Comparison of ENCODE assay signal across 23 cellular contexts in genomic region chr17:21016826-21017225, GRCh38. TPM values are rescaled to one million over a fixed set of nuclear protein-coding genes. Genes with fewer than 3 reads are reported as not detected.
DNase-seq lines count a peak whose midpoint lies in the region; ATAC-seq, FAIRE-seq and TF ChIP-seq lines count a peak whose summit lies in the region.
"Had no signal": no experiment of that assay in that cellular context is flagged by ENCODE, and none has a peak within 500 bp of the region (broad histone marks: within the 10 kb centered on the region; RNA-seq: fewer than 3 reads in every experiment).

No MANE protein-coding gene starts in this region.

- no peaks in the 10 kb centered on the region for H3K9me3 Mint-ChIP-seq in activated T-cell treated with anti-CD3 and anti-CD28 coated beads, Interleukin-2, amount 50 U/mL, for 24 hours
- H3K9me3 Mint-ChIP-seq in activated T-cell treated with anti-CD3 and anti-CD28 coated beads, Interleukin-2, amount 50 U/mL, for 4 hours, result no peaks in the 10 kb centered on the region
- H3K9me3 Mint-ChIP-seq in endodermal cell, result no peaks in the 10 kb centered on the region
- H3K9me3 Mint-ChIP-seq: CD14-positive monocyte, HFFc6 had no signal

- no peaks in the 10 kb centered on the region for H3K27me3 ChIP-seq in HepG2 (ENCODE audit: control insufficient read depth in 1 of 2, insufficient read depth in 2 of 2, low read length in 2 of 2)
- no peaks in the 10 kb centered on the region for H3K27me3 ChIP-seq in right lobe of liver
- no peaks in the 10 kb centered on the region for H3K27me3 ChIP-seq in endodermal cell (ENCODE audit: control insufficient read depth, insufficient read depth, low read length, poor library complexity, severe bottlenecking)
- H3K27me3 ChIP-seq: BLaER1 had no signal

- BruUV-seq in HepG2 (replicated peaks; lab: Mats Ljungman, UMichigan), result no TSS peak

- H3K27me3 Mint-ChIP-seq in activated T-cell treated with anti-CD3 and anti-CD28 coated beads, Interleukin-2, amount 50 U/mL, for 24 hours, result no peaks in the 10 kb centered on the region
- no peaks in the 10 kb centered on the region for H3K27me3 Mint-ChIP-seq in activated T-cell treated with anti-CD3 and anti-CD28 coated beads, Interleukin-2, amount 50 U/mL, for 4 hours (ENCODE audit: low read depth)
- no peaks in the 10 kb centered on the region for H3K27me3 Mint-ChIP-seq in endodermal cell (ENCODE audit: insufficient read depth)
- H3K27me3 Mint-ChIP-seq: CD4-positive, alpha-beta memory T cell had no signal

- TF ChIP-seq RAD21 in HepG2 (CRISPR knock-in tag; IDR thresholded peaks at IDR 0.05), result no peak

- CTCF ChIA-PET in HepG2 (lab: Yijun Ruan, JAX; ENCODE audit: low intra/inter-chr PET ratio, low total read pairs), result no interaction called here

- DNase-seq in activated T-cell treated with anti-CD3 and anti-CD28 coated beads, Interleukin-2, amount 50 U/mL, for 24 hours, result no peak
- no peak for DNase-seq in activated T-cell treated with anti-CD3 and anti-CD28 coated beads, Interleukin-2, amount 50 U/mL, for 4 hours
- DNase-seq in HepG2 (ENCODE audit: low spot score) (no peak), right lobe of liver (no peak), endodermal cell (no peak), SIG-M5 (lab: John Stamatoyannopoulos, UW) (no peak), OCI-M1 (lab: John Stamatoyannopoulos, UW) (no peak)
- DNase-seq: CD4-positive, alpha-beta memory T cell; DMS153; DMS79; GDM1; GM23248; HFFc6; IMR-90 had no signal

- H3K9me3 ChIP-seq in HepG2 (ENCODE audit: low read length) (no peaks in the 10 kb centered on the region), right lobe of liver (no peaks in the 10 kb centered on the region), endodermal cell (ENCODE audit: control insufficient read depth, low read length) (no peaks in the 10 kb centered on the region)
- H3K9me3 ChIP-seq: A549, BLaER1 had no signal

- TF ChIP-seq CTCF in HepG2 (CRISPR knock-in tag; IDR thresholded peaks at IDR 0.05) (no peak), right lobe of liver (IDR thresholded peaks at IDR 0.05) (no peak), endodermal cell (conservative IDR thresholded peaks at IDR 0.05) (no peak)

- H3K9ac ChIP-seq in HepG2 (ENCODE audit: insufficient read depth, low read depth, low read length), result no peak overlapping the region
- no peak overlapping the region for H3K9ac ChIP-seq in endodermal cell (ENCODE audit: extremely low read depth, low read length, poor library complexity, severe bottlenecking)
- H3K9ac ChIP-seq: BLaER1, GM23248 had no signal

- H3K4me2 ChIP-seq in HepG2 (ENCODE audit: low read depth, low read length), result no peak overlapping the region
- H3K4me2 ChIP-seq: A549, BLaER1 had no signal

- 99% methylated on average over 7 of the region's 7 CpGs for WGBS in HepG2 (ENCODE audit: low lambda C conversion rate)
- 83% methylated on average over 4 of the region's 7 CpGs for WGBS in right lobe of liver (ENCODE audit: insufficient coverage, low coverage, low lambda C conversion rate, missing lambda C conversion rate)
- 97 to 98% methylated on average over 5 to 7 of the region's 7 CpGs for WGBS in endodermal cell (ENCODE audit: insufficient coverage in 1 of 2, insufficient read length in 1 of 2), 2 experiments

- peaks cover 26% of the 10 kb centered on the region for H3K79me2 ChIP-seq in HepG2 (ENCODE audit: insufficient read depth, low read length)

- H4K20me1 ChIP-seq in HepG2 (ENCODE audit: insufficient read depth, low read length), result peaks cover 55% of the 10 kb centered on the region

- peaks cover 66 to 97% of the 10 kb centered on the region in 2 experiments for H3K36me3 ChIP-seq in HepG2 (replicated peaks in 1 of 2; ENCODE audit: control insufficient read depth in 1 of 2, insufficient read depth in 2 of 2, low read length in 2 of 2)
- peaks cover 24 to 92% (median 69%) of the 10 kb centered on the region in 4 donors for H3K36me3 ChIP-seq in right lobe of liver
- peaks cover 98% of the 10 kb centered on the region for H3K36me3 ChIP-seq in endodermal cell (ENCODE audit: control insufficient read depth, insufficient read depth, low read length)

- TF ChIP-seq EP300 in HepG2 (IDR thresholded peaks at IDR 0.05; ENCODE audit: low read depth in 2 of 2, low read length in 2 of 2), result no peak
- no peak for TF ChIP-seq EP300 in HepG2 (CRISPR knock-in tag; IDR thresholded peaks at IDR 0.05; ENCODE audit: borderline replicate concordance)

- intact Hi-C loops in HepG2 (cut with micrococcal nuclease; ENCODE audit: unreplicated experiment), result no loop called here
- intact Hi-C loops in right lobe of liver (cut with DNase I), result no loop called here

- ATAC-seq in activated T-cell treated with anti-CD3 and anti-CD28 coated beads, Interleukin-2, amount 50 U/mL, for 4 hours, result no peak
- ATAC-seq in HepG2 (no peak), right lobe of liver (no peak)
- ATAC-seq: A549, HCT116 had no signal

- H3K4me3 Mint-ChIP-seq in activated T-cell treated with anti-CD3 and anti-CD28 coated beads, Interleukin-2, amount 50 U/mL, for 24 hours, result no peak overlapping the region
- H3K4me3 Mint-ChIP-seq in activated T-cell treated with anti-CD3 and anti-CD28 coated beads, Interleukin-2, amount 50 U/mL, for 4 hours, result no peak overlapping the region
- H3K4me3 Mint-ChIP-seq in endodermal cell, result no peak overlapping the region
- H3K4me3 Mint-ChIP-seq: CD14-positive monocyte; CD4-positive, alpha-beta memory T cell; HFFc6 had no signal

- H3K4me1 ChIP-seq in HepG2 (ENCODE audit: insufficient read depth, low read length) (no peaks in the 10 kb centered on the region), right lobe of liver (peaks cover 0 to 5% (median 0%) of the 10 kb centered on the region in 4 donors), endodermal cell (ENCODE audit: control insufficient read depth, insufficient read depth, low read length) (peaks cover 5% of the 10 kb centered on the region)
- H3K4me1 ChIP-seq: A549 had no signal

- H3K4me1 Mint-ChIP-seq in activated T-cell treated with anti-CD3 and anti-CD28 coated beads, Interleukin-2, amount 50 U/mL, for 24 hours (ENCODE audit: low read depth), result peaks cover 15% of the 10 kb centered on the region
- peaks cover 7% of the 10 kb centered on the region for H3K4me1 Mint-ChIP-seq in activated T-cell treated with anti-CD3 and anti-CD28 coated beads, Interleukin-2, amount 50 U/mL, for 4 hours (ENCODE audit: low read depth)
- peaks cover 6% of the 10 kb centered on the region for H3K4me1 Mint-ChIP-seq in endodermal cell
- H3K4me1 Mint-ChIP-seq: CD14-positive monocyte had no signal

- peaks cover 100% of the 10 kb centered on the region for H3K36me3 Mint-ChIP-seq in activated T-cell treated with anti-CD3 and anti-CD28 coated beads, Interleukin-2, amount 50 U/mL, for 24 hours (ENCODE audit: low read depth)
- H3K36me3 Mint-ChIP-seq in activated T-cell treated with anti-CD3 and anti-CD28 coated beads, Interleukin-2, amount 50 U/mL, for 4 hours (ENCODE audit: insufficient read depth), result peaks cover 59% of the 10 kb centered on the region
- H3K36me3 Mint-ChIP-seq in endodermal cell (ENCODE audit: low read depth), result peaks cover 99% of the 10 kb centered on the region

- H3K4me3 ChIP-seq in HepG2 (replicated peaks in 1 of 3; ENCODE audit: insufficient read depth in 1 of 3, low read depth in 2 of 3, low read length in 3 of 3) (no peak overlapping the region), right lobe of liver (no peak overlapping the region), endodermal cell (ENCODE audit: low read length) (no peak overlapping the region)
- H3K4me3 ChIP-seq: A549, BLaER1, GM23248 had no signal

- in situ Hi-C loops in HepG2 (cut with HindIII; ENCODE audit: extremely low pct_ligation_motif_present, low pct_unique_long_range_greater_than_20kb), result no loop called here

- no peak overlapping the region for H2AFZ ChIP-seq in HepG2 (ENCODE audit: low read length)
- H2AFZ ChIP-seq: GM23248 had no signal

- no peak for TF ChIP-seq POLR2A in HepG2 (IDR thresholded peaks at IDR 0.05; ENCODE audit: insufficient read depth in 1 of 2, low read depth in 2 of 2, low read length in 2 of 2)
- no peak for TF ChIP-seq POLR2A in right lobe of liver (IDR thresholded peaks at IDR 0.05)

- FAIRE-seq in HepG2 (lab: Jason Lieb, UNC), result no peak
- FAIRE-seq: A549, GM12892, GM18507, H54 had no signal

- H3K27ac Mint-ChIP-seq in activated T-cell treated with anti-CD3 and anti-CD28 coated beads, Interleukin-2, amount 50 U/mL, for 24 hours, result peak overlapping the region; percentile 50
- H3K27ac Mint-ChIP-seq in endodermal cell, result peak overlapping the region; percentile 83
- H3K27ac Mint-ChIP-seq: HFFc6 had no signal

- no peak overlapping the region for H3K27ac ChIP-seq in HepG2 (ENCODE audit: extremely low read length, insufficient read depth, low read length)
- H3K27ac ChIP-seq in right lobe of liver, result no peak overlapping the region
- H3K27ac ChIP-seq in endodermal cell (ENCODE audit: low read depth, low read length), result no peak overlapping the region
- H3K27ac ChIP-seq: 22Rv1, A549, BLaER1, GM23248, HL-60 had no signal

- POLR2A ChIA-PET in HepG2 (lab: Yijun Ruan, JAX), result no interaction called here

RNA-seq across cellular contexts. Expression of gene USP22, which starts 26.0 kb away (rescaled TPM):
- 100 to 1,000 TPM; 112 to 125 (median 124) TPM for total RNA-seq in activated T-cell treated with anti-CD3 and anti-CD28 coated beads, Interleukin-2, amount 50 U/mL, for 4 hours
- total RNA-seq in HepG2 (2016; rRNA removed; fragmentation: Illumina TruSeq; extraction: Trizol) (130 and 131 TPM in 2 replicates), right lobe of liver (10 to 100 TPM; 69.8 to 81.2 (median 77.7) TPM), endodermal cell (100 to 1,000 TPM; 379 to 396 TPM)
- total RNA-seq in HepG2 (2016; cell fraction: cytosol; rRNA removed; fragmentation: Illumina TruSeq; extraction: Trizol; ENCODE audit: low read depth), result 17.2 and 17.3 TPM in 2 replicates
- 119 and 130 TPM in 2 replicates for total RNA-seq in HepG2 (2016; cell fraction: insoluble cytoplasmic fraction; rRNA removed; fragmentation: Illumina TruSeq; extraction: Trizol)
- 54.1 and 54.4 TPM in 2 replicates for total RNA-seq in HepG2 (2016; cell fraction: membrane; rRNA removed; fragmentation: Illumina TruSeq; extraction: Trizol)
- 79.5 and 96.3 TPM in 2 replicates for total RNA-seq in HepG2 (2016; cell fraction: nucleus; rRNA removed; fragmentation: Illumina TruSeq; extraction: Trizol)
- polyA plus RNA-seq in HepG2 (2011; rRNA removed), result 98.0 and 124 TPM in 2 replicates
- polyA plus RNA-seq in HepG2 (2011; cell fraction: cytosol; rRNA removed), result 56.8 and 60.3 TPM in 2 replicates
- 126 and 139 TPM in 2 replicates for polyA plus RNA-seq in HepG2 (2011; cell fraction: nucleus; rRNA removed)
- polyA plus RNA-seq in HepG2 (2012), result 65.0 and 69.3 TPM in 2 replicates
- polyA plus RNA-seq in HepG2 (2016; cell fraction: cytosol; fragmentation: Illumina TruSeq; extraction: Trizol; ENCODE audit: low read depth), result 4.2 and 4.5 TPM in 2 replicates
- 65.3 and 91.2 TPM in 2 replicates for polyA plus RNA-seq in HepG2 (2016; cell fraction: insoluble cytoplasmic fraction; fragmentation: Illumina TruSeq; extraction: Trizol; ENCODE audit: low read depth)
- 18.3 and 19.5 TPM in 2 replicates for polyA plus RNA-seq in HepG2 (2016; cell fraction: membrane; fragmentation: Illumina TruSeq; extraction: Trizol; ENCODE audit: low read depth)
- 101 and 103 TPM in 2 replicates for polyA plus RNA-seq in HepG2 (2016; cell fraction: nucleus; fragmentation: Illumina TruSeq; extraction: Trizol; ENCODE audit: insufficient read depth, low read depth)
- polyA minus RNA-seq in HepG2 (2011; rRNA and poly(A)+ RNA removed; ENCODE audit: low replicate concordance), result 337 and 421 TPM in 2 replicates
- polyA minus RNA-seq in HepG2 (2011; cell fraction: cytosol; rRNA and poly(A)+ RNA removed), result 104 and 120 TPM in 2 replicates
- polyA minus RNA-seq in HepG2 (2011; cell fraction: nucleus; rRNA and poly(A)+ RNA removed), result 71.7 and 94.2 TPM in 2 replicates
- 222 TPM for polyA plus RNA-seq in endodermal cell (2013, experiment 1 of 2)
- polyA plus RNA-seq in endodermal cell (2013, experiment 2 of 2), result 219 TPM
